Comparison of ENCODE assay signal across 23 cellular contexts in genomic region chr12:26054383-26054782, GRCh38.
"Had no signal": no experiment of that assay in that cellular context is flagged by ENCODE, and none has a peak within 500 bp of the region (broad histone marks: within the 10 kb centered on the region; RNA-seq: fewer than 3 reads in every experiment).

No MANE protein-coding gene starts in this region.

- DNase-seq: activated CD4-positive, alpha-beta T cell treated with anti-CD3 and anti-CD28 coated beads, Interleukin-2, amount 50 U/mL, for 1 hour; activated CD4-positive, CD25-positive, alpha-beta regulatory T cell; activated CD8-positive, alpha-beta memory T cell treated with anti-CD3 and anti-CD28 coated beads, Interleukin-2, amount 50 U/mL, for 4 hours; activated CD8-positive, alpha-beta T cell treated with anti-CD3 and anti-CD28 coated beads for 36 hours; activated gamma-delta T cell treated with Interleukin-2 at 50 U/mL for 16 hours; activated naive CD4-positive, alpha-beta T cell treated with anti-CD3 and anti-CD28 coated beads, Interleukin-2, amount 10 ng/mL, durations not matched to agents 7 days and 5 days; activated naive CD8-positive, alpha-beta T cell treated with anti-CD3 and anti-CD28 coated beads for 36 hours; activated T-cell treated with anti-CD3 and anti-CD28 coated beads, Interleukin-2, amount 50 U/mL, for 72 hours; cerebellar nuclear complex; Kasumi-1; NCI-H1105 treated with DMSO at 0.1 percent for 48 hours; NCI-H1436 treated with DMSO at 0.1 percent for 48 hours; NCI-H187; NCI-H2107; NCI-H2171 treated with DMSO at 0.1 percent for 48 hours; NCI-H345; NCI-H510A; NCI-H526 treated with DMSO at 0.1 percent for 48 hours; PC-3; SIG-M5; T-helper 17 cell; T1000 had no signal

- FAIRE-seq: TTC549 had no signal

- ATAC-seq: activated CD8-positive, alpha-beta T cell treated with anti-CD3 and anti-CD28 coated beads for 36 hours; activated T-cell treated with anti-CD3 and anti-CD28 coated beads, Interleukin-2, amount 50 U/mL, for 72 hours; PC-3; T-helper 17 cell had no signal
